8 cellular contexts compared by ENCODE assay signal in genomic region chr6:108294297-108294786, GRCh38. TPM values are rescaled to one million over a fixed set of nuclear protein-coding genes. Genes with fewer than 3 reads are reported as not detected.
A peak's percentile ranks its signal among the peaks of the same experiment; 100 is the strongest.
DNase-seq lines count a peak whose midpoint lies in the region; ATAC-seq lines count a peak whose summit lies in the region.

No MANE protein-coding gene starts in this region.

- ATAC-seq in GM19025 (IDR thresholded peaks at IDR 0.05; ENCODE audit: low read depth, unreplicated experiment) (peak; percentile 14), HG02973 (IDR thresholded peaks at IDR 0.05; ENCODE audit: unreplicated experiment) (peak; percentile 17)

- H3K36me3 ChIP-seq in iPS-15b (ENCODE audit: control insufficient read depth, insufficient read depth, low read length) (no peaks in the 10 kb centered on the region), stomach smooth muscle (ENCODE audit: control insufficient read depth in 2 of 2, insufficient read depth in 2 of 2, low read length in 2 of 2) (no peaks in the 10 kb centered on the region)

- no peaks in the 10 kb centered on the region for H3K27me3 ChIP-seq in iPS-15b (ENCODE audit: control insufficient read depth, insufficient read depth, low read length)
- H3K27me3 ChIP-seq in stomach smooth muscle (ENCODE audit: control insufficient read depth in 1 of 2, insufficient read depth in 2 of 2, low read length in 2 of 2) = no peaks in the 10 kb centered on the region

- no peak for DNase-seq in activated T-helper 1 cell treated with anti-CD3 and anti-CD28 coated beads, Interleukin-12 subunit alpha, Interleukin-12 subunit beta, Interleukin-2, Interleukin-4 antibody, amounts not matched to agents 30 ng/mL and 10 ng/mL and 1 ng/mL, durations not matched to agents 14 hours and 24 hours and 36 hours (ENCODE audit: low spot score)
- DNase-seq in activated gamma-delta T cell (lab: John Stamatoyannopoulos, UW) (no peak), COLO668 (lab: John Stamatoyannopoulos, UW; ENCODE audit: unreplicated experiment) (no peak)
- no peak for DNase-seq in stimulated activated CD4-positive, alpha-beta T cell treated with anti-CD3 and anti-CD28 coated beads, Interleukin-4, amount 100 ng/mL, for 4 hours

- H3K36me3 Mint-ChIP-seq in activated T-helper 1 cell treated with anti-CD3 and anti-CD28 coated beads, Interleukin-12 subunit alpha, Interleukin-12 subunit beta, Interleukin-2, Interleukin-4 antibody, amounts not matched to agents 30 ng/mL and 10 ng/mL and 1 ng/mL, durations not matched to agents 14 hours and 24 hours and 36 hours (ENCODE audit: low read depth) = peaks cover 6% of the 10 kb centered on the region

- H3K4me3 ChIP-seq in iPS-15b (ENCODE audit: low read depth, low read length) = peak overlapping the region; percentile 92
- peak overlapping the region; percentile 89 to 99 for H3K4me3 ChIP-seq in stomach smooth muscle (ENCODE audit: low read length in 2 of 2)

- H3K4me1 Mint-ChIP-seq in activated T-helper 1 cell treated with anti-CD3 and anti-CD28 coated beads, Interleukin-12 subunit alpha, Interleukin-12 subunit beta, Interleukin-2, Interleukin-4 antibody, amounts not matched to agents 30 ng/mL and 10 ng/mL and 1 ng/mL, durations not matched to agents 14 hours and 24 hours and 36 hours (ENCODE audit: low read depth) = peaks cover 26% of the 10 kb centered on the region

- intact Hi-C loops in activated T-helper 1 cell treated with anti-CD3 and anti-CD28 coated beads, Interleukin-12 subunit alpha, Interleukin-12 subunit beta, Interleukin-2, Interleukin-4 antibody, amounts not matched to agents 30 ng/mL and 10 ng/mL and 1 ng/mL, durations not matched to agents 14 hours and 24 hours and 36 hours (cut with micrococcal nuclease) = loop anchor here (1.0 to 10.0 kb wide), 8 partner anchors 33 to 1890 kb away; partner anchors contain the start of genes CD164, CDC40, OSTM1 and SCML4

- no peaks in the 10 kb centered on the region for H3K9me3 ChIP-seq in iPS-15b (ENCODE audit: control insufficient read depth, insufficient read depth, low read length)
- no peaks in the 10 kb centered on the region for H3K9me3 ChIP-seq in stomach smooth muscle (ENCODE audit: control insufficient read depth in 2 of 2, low read length in 2 of 2)

- H3K27me3 Mint-ChIP-seq in activated T-helper 1 cell treated with anti-CD3 and anti-CD28 coated beads, Interleukin-12 subunit alpha, Interleukin-12 subunit beta, Interleukin-2, Interleukin-4 antibody, amounts not matched to agents 30 ng/mL and 10 ng/mL and 1 ng/mL, durations not matched to agents 14 hours and 24 hours and 36 hours (ENCODE audit: insufficient read depth) = peaks cover 2% of the 10 kb centered on the region

- H3K9me3 Mint-ChIP-seq in activated T-helper 1 cell treated with anti-CD3 and anti-CD28 coated beads, Interleukin-12 subunit alpha, Interleukin-12 subunit beta, Interleukin-2, Interleukin-4 antibody, amounts not matched to agents 30 ng/mL and 10 ng/mL and 1 ng/mL, durations not matched to agents 14 hours and 24 hours and 36 hours = no peaks in the 10 kb centered on the region

- peak overlapping the region; percentile 84 for H3K27ac ChIP-seq in stomach smooth muscle (ENCODE audit: low read length)

- H3K4me1 ChIP-seq in iPS-15b (ENCODE audit: control insufficient read depth, insufficient read depth, low read length) (peaks cover 4% of the 10 kb centered on the region), stomach smooth muscle (ENCODE audit: control insufficient read depth, insufficient read depth, low read length) (peaks cover 3% of the 10 kb centered on the region)

- peak overlapping the region; percentile 100 for H3K4me3 Mint-ChIP-seq in activated T-helper 1 cell treated with anti-CD3 and anti-CD28 coated beads, Interleukin-12 subunit alpha, Interleukin-12 subunit beta, Interleukin-2, Interleukin-4 antibody, amounts not matched to agents 30 ng/mL and 10 ng/mL and 1 ng/mL, durations not matched to agents 14 hours and 24 hours and 36 hours

- peak overlapping the region; percentile 100 for H3K27ac Mint-ChIP-seq in activated T-helper 1 cell treated with anti-CD3 and anti-CD28 coated beads, Interleukin-12 subunit alpha, Interleukin-12 subunit beta, Interleukin-2, Interleukin-4 antibody, amounts not matched to agents 30 ng/mL and 10 ng/mL and 1 ng/mL, durations not matched to agents 14 hours and 24 hours and 36 hours

- H3K9ac ChIP-seq in iPS-15b (ENCODE audit: low read depth, low read length) = peak overlapping the region; percentile 85
- H3K9ac ChIP-seq in stomach smooth muscle (ENCODE audit: low read length in 2 of 2) = peak overlapping the region; percentile 74 to 94

RNA-seq across cellular contexts. Expression of gene AFG1L, which starts 0.5 kb away (rescaled TPM):
- total RNA-seq in activated T-helper 1 cell treated with anti-CD3 and anti-CD28 coated beads, Interleukin-12 subunit alpha, Interleukin-12 subunit beta, Interleukin-2, Interleukin-4 antibody, amounts not matched to agents 30 ng/mL and 10 ng/mL and 1 ng/mL, durations not matched to agents 14 hours and 24 hours and 36 hours = 4.3 and 6.0 TPM in 2 replicates

RNA-seq across cellular contexts. Expression of gene SNX3, which starts 33.5 kb away (rescaled TPM):
- total RNA-seq in activated T-helper 1 cell treated with anti-CD3 and anti-CD28 coated beads, Interleukin-12 subunit alpha, Interleukin-12 subunit beta, Interleukin-2, Interleukin-4 antibody, amounts not matched to agents 30 ng/mL and 10 ng/mL and 1 ng/mL, durations not matched to agents 14 hours and 24 hours and 36 hours = 68.5 and 72.5 TPM in 2 replicates
